1 cellular context compared by ENCODE assay signal in genomic region chr7:158996214-158997109, GRCh38.
TF ChIP-seq lines count a peak whose summit lies in the region.

No MANE protein-coding gene starts in this region.

TF ChIP-seq in IMR-90, 13 proteins besides CTCF, POLR2A, EP300 and RAD21:
- TF ChIP-seq NFE2L2 (IDR thresholded peaks at IDR 0.05; ENCODE audit: low read depth, low read length), result no peak
- no peak for TF ChIP-seq FOS (IDR thresholded peaks at IDR 0.05; ENCODE audit: low read depth, low read length)
- TF ChIP-seq USF2 (IDR thresholded peaks at IDR 0.05; ENCODE audit: low read depth, low read length), result no peak
- TF ChIP-seq MAZ (IDR thresholded peaks at IDR 0.05; ENCODE audit: borderline replicate concordance, low read depth, low read length), result no peak
- no peak for TF ChIP-seq MAFK (IDR thresholded peaks at IDR 0.05; ENCODE audit: low read depth, low read length)
- TF ChIP-seq BHLHE40 (IDR thresholded peaks at IDR 0.05; ENCODE audit: low read depth, low read length), result no peak
